Comparison of ENCODE assay signal across 19 cellular contexts in genomic region chr3:116442331-116443021, GRCh38. TPM values are rescaled to one million over a fixed set of nuclear protein-coding genes. Genes with fewer than 3 reads are reported as not detected.
DNase-seq lines count a peak whose midpoint lies in the region; ATAC-seq and TF ChIP-seq lines count a peak whose summit lies in the region.
"Had no signal": no experiment of that assay in that cellular context is flagged by ENCODE, and none has a peak within 500 bp of the region (broad histone marks: within the 10 kb centered on the region; RNA-seq: fewer than 3 reads in every experiment).

No MANE protein-coding gene starts in this region.

- H3K27me3 ChIP-seq in HUES6 (ENCODE audit: control insufficient read depth, insufficient read depth, low read length) (peaks cover 19% of the 10 kb centered on the region), esophagus squamous epithelium (peaks cover 0 to 30% (median 0%) of the 10 kb centered on the region in 4 donors)
- H3K27me3 ChIP-seq: breast epithelium had no signal

- H3K36me3 ChIP-seq in HUES6 (ENCODE audit: control insufficient read depth, insufficient read depth, low read length) (no peaks in the 10 kb centered on the region), esophagus squamous epithelium (no peaks in the 10 kb centered on the region)
- H3K36me3 ChIP-seq: breast epithelium, suprapubic skin had no signal

- no peaks in the 10 kb centered on the region for H3K9me3 Mint-ChIP-seq in endothelial cell (ENCODE audit: unreplicated experiment)

- TF ChIP-seq CTCF in endothelial cell (IDR thresholded peaks at IDR 0.05; ENCODE audit: unreplicated experiment): no peak
- TF ChIP-seq CTCF in esophagus squamous epithelium (IDR thresholded peaks at IDR 0.05): no peak

- H3K27ac ChIP-seq in HUES6 (ENCODE audit: low read depth, low read length) (no peak overlapping the region), esophagus squamous epithelium (no peak overlapping the region)
- H3K27ac ChIP-seq: breast epithelium, HL-60, RWPE1, suprapubic skin had no signal

- intact Hi-C loops in esophagus squamous epithelium (cut with DNase I): no loop called here

- no peaks in the 10 kb centered on the region for H3K36me3 Mint-ChIP-seq in endothelial cell (ENCODE audit: low read depth, unreplicated experiment)
- H3K36me3 Mint-ChIP-seq: activated naive CD8-positive, alpha-beta T cell treated with anti-CD3 and anti-CD28 coated beads for 36 hours; CD14-positive monocyte had no signal

- H3K9me3 ChIP-seq in HUES6 (ENCODE audit: control insufficient read depth, insufficient read depth, low read depth, low read length) (no peaks in the 10 kb centered on the region), esophagus squamous epithelium (no peaks in the 10 kb centered on the region)
- H3K9me3 ChIP-seq: breast epithelium, suprapubic skin had no signal

- ATAC-seq in HG03457 (IDR thresholded peaks at IDR 0.05; ENCODE audit: unreplicated experiment): no peak
- ATAC-seq: K562, left colon had no signal

- H3K4me1 ChIP-seq in HUES6 (ENCODE audit: control insufficient read depth, insufficient read depth, low read length) (peaks cover 20% of the 10 kb centered on the region), esophagus squamous epithelium (no peaks in the 10 kb centered on the region)
- H3K4me1 ChIP-seq: breast epithelium, suprapubic skin had no signal

- H3K4me1 Mint-ChIP-seq in endothelial cell (ENCODE audit: unreplicated experiment): peaks cover 9% of the 10 kb centered on the region
- H3K4me1 Mint-ChIP-seq: activated naive CD8-positive, alpha-beta T cell treated with anti-CD3 and anti-CD28 coated beads for 36 hours; CD14-positive monocyte had no signal

- H3K4me3 Mint-ChIP-seq in endothelial cell (ENCODE audit: unreplicated experiment): no peak overlapping the region
- H3K4me3 Mint-ChIP-seq: activated naive CD8-positive, alpha-beta T cell treated with anti-CD3 and anti-CD28 coated beads for 36 hours; CD14-positive monocyte had no signal

- H3K27me3 Mint-ChIP-seq in endothelial cell (ENCODE audit: unreplicated experiment): peaks cover 10% of the 10 kb centered on the region

- no peak overlapping the region for H3K9ac ChIP-seq in HUES6 (ENCODE audit: low read length)

- TF ChIP-seq POLR2A in esophagus squamous epithelium (IDR thresholded peaks at IDR 0.05): no peak

- DNase-seq in cerebellar cortex (ENCODE audit: low spot score): peak; percentile 61
- DNase-seq in medulla oblongata (ENCODE audit: extremely low spot score): peak; percentile 30
- DNase-seq in putamen (ENCODE audit: low spot score): peak; percentile 13
- DNase-seq in endothelial cell (ENCODE audit: low spot score): no peak
- no peak for DNase-seq in NCI-H2081 treated with DMSO at 0.1 percent for 48 hours (lab: John Stamatoyannopoulos, UW)
- no peak for DNase-seq in esophagus squamous epithelium (lab: John Stamatoyannopoulos, UW)
- DNase-seq: activated naive CD8-positive, alpha-beta T cell treated with anti-CD3 and anti-CD28 coated beads for 36 hours; DMS 273 treated with DMSO at 0.1 percent for 48 hours; left colon; NCI-H1694 treated with DMSO at 0.1 percent for 48 hours had no signal

- WGBS in esophagus squamous epithelium, 2 donors: 42 to 62% methylated on average over 5 of the region's 5 CpGs

- no peak overlapping the region for H3K27ac Mint-ChIP-seq in endothelial cell (ENCODE audit: unreplicated experiment)
- H3K27ac Mint-ChIP-seq: activated naive CD8-positive, alpha-beta T cell treated with anti-CD3 and anti-CD28 coated beads for 36 hours; CD14-positive monocyte had no signal

- H3K4me3 ChIP-seq in HUES6 (ENCODE audit: low read depth, low read length): peak overlapping the region; percentile 19; the same call in 1 of the 2 replicates
- peak overlapping the region in 1 of 4 donors; percentile 26 for H3K4me3 ChIP-seq in esophagus squamous epithelium
- H3K4me3 ChIP-seq: K562, suprapubic skin had no signal

RNA-seq across cellular contexts. Expression of gene LSAMP, which starts 2.8 kb away (rescaled TPM):
- total RNA-seq in endothelial cell (ENCODE audit: unreplicated experiment) (6.1 TPM), esophagus squamous epithelium (1 to 10 TPM in 2 of 4 donors, under 1 TPM in 2; 0.30 to 5.5 (median 1.4) TPM)
- total RNA-seq: activated naive CD8-positive, alpha-beta T cell treated with anti-CD3 and anti-CD28 coated beads for 36 hours; dermis microvascular lymphatic vessel endothelial cell had no signal

Comparison
In these comparisons a context has a peak if more than half of its experiments do, and no peak if none do; other contexts are left out.
1. DNase-seq: peak in cerebellar cortex (single experiment), medulla oblongata (single experiment) and putamen (single experiment); none in endothelial cell (single experiment), NCI-H2081 treated with DMSO at 0.1 percent for 48 hours (single experiment) and esophagus squamous epithelium (single experiment).